In genomic region chr7:128359939-128360338, GRCh38 we compare ENCODE assay signal across 21 cellular contexts. TPM values are rescaled to one million over a fixed set of nuclear protein-coding genes. Genes with fewer than 3 reads are reported as not detected.
DNase-seq lines count a peak whose midpoint lies in the region; ATAC-seq, FAIRE-seq and TF ChIP-seq lines count a peak whose summit lies in the region.
"Had no signal": no experiment of that assay in that cellular context is flagged by ENCODE, and none has a peak within 500 bp of the region (broad histone marks: within the 10 kb centered on the region; RNA-seq: fewer than 3 reads in every experiment).

No MANE protein-coding gene starts in this region.

- H3K9me3 ChIP-seq in SK-N-SH, result no peaks in the 10 kb centered on the region
- no peaks in the 10 kb centered on the region for H3K9me3 ChIP-seq in adipocyte (ENCODE audit: control insufficient read depth, low read length)
- H3K9me3 ChIP-seq in naive thymus-derived CD4-positive, alpha-beta T cell (ENCODE audit: control insufficient read depth in 2 of 3, low read length in 3 of 3), result no peaks in the 10 kb centered on the region
- H3K9me3 ChIP-seq in gastroesophageal sphincter, result no peaks in the 10 kb centered on the region
- H3K9me3 ChIP-seq in kidney (ENCODE audit: control insufficient read depth in 1 of 2, low read length in 2 of 2), result no peaks in the 10 kb centered on the region
- H3K9me3 ChIP-seq: tibial nerve had no signal

- H3K79me2 ChIP-seq in SK-N-SH (ENCODE audit: insufficient read depth), result no peaks in the 10 kb centered on the region

- no peak for FAIRE-seq in kidney (lab: Jason Lieb, UNC)
- FAIRE-seq: H54 had no signal

- H3K4me2 ChIP-seq in SK-N-SH, result no peak overlapping the region

- CTCF ChIA-PET in SK-N-SH (lab: Yijun Ruan, JAX), result interaction anchor here (1.1 to 20.2 kb wide), 5 partner anchors 13 to 157 kb away, joined by 3 to 493 read pairs (median 21); partner anchors contain the start of gene RBM28
- CTCF ChIA-PET in naive thymus-derived CD4-positive, alpha-beta T cell (lab: Charles Lee), result no interaction called here

- POLR2A ChIA-PET in SK-N-SH (lab: Yijun Ruan, JAX), result interaction anchor here (0.9 to 3.9 kb wide), 9 partner anchors 11 to 95 kb away, joined by 3 to 37 read pairs (median 4); partner anchors contain the start of gene RBM28
- POLR2A ChIA-PET in naive thymus-derived CD4-positive, alpha-beta T cell (lab: Charles Lee), result no interaction called here

- no peak for TF ChIP-seq POLR2A in gastroesophageal sphincter (IDR thresholded peaks at IDR 0.05)

- TF ChIP-seq CTCF in SK-N-SH (IDR thresholded peaks at IDR 0.05) (no peak), type B pancreatic cell (conservative IDR thresholded peaks at IDR 0.05) (no peak), gastroesophageal sphincter (IDR thresholded peaks at IDR 0.05) (no peak), kidney (IDR thresholded peaks at IDR 0.05; ENCODE audit: borderline replicate concordance, extremely low read depth, insufficient read depth) (no peak)

- H3K27ac Mint-ChIP-seq in naive thymus-derived CD4-positive, alpha-beta T cell, result no peak overlapping the region
- no peak overlapping the region for H3K27ac Mint-ChIP-seq in type B pancreatic cell

- H3K36me3 ChIP-seq in SK-N-SH (replicated peaks in 1 of 2; ENCODE audit: control insufficient read depth in 1 of 2, insufficient read depth in 2 of 2, low read length in 1 of 2) (no peaks in the 10 kb centered on the region), adipocyte (ENCODE audit: control insufficient read depth, insufficient read depth, low read length, severe bottlenecking) (no peaks in the 10 kb centered on the region), gastroesophageal sphincter (no peaks in the 10 kb centered on the region), kidney (ENCODE audit: control insufficient read depth in 1 of 2, insufficient read depth in 2 of 2, low read length in 2 of 2) (no peaks in the 10 kb centered on the region)
- no peaks in the 10 kb centered on the region for H3K36me3 ChIP-seq in naive thymus-derived CD4-positive, alpha-beta T cell (ENCODE audit: control insufficient read depth in 2 of 3, insufficient read depth in 3 of 3, low read length in 3 of 3)
- H3K36me3 ChIP-seq: tibial nerve had no signal

- H3K9me2 ChIP-seq in SK-N-SH, result no peaks in the 10 kb centered on the region

- WGBS in SK-N-SH (ENCODE audit: low lambda C conversion rate), result 86% methylated on average over 2 of the region's 4 CpGs
- 67 to 100% methylated on average over 1 to 3 of the region's 4 CpGs for WGBS in gastroesophageal sphincter (ENCODE audit: low coverage in 1 of 2), 2 donors

- DNase-seq in SK-N-SH (peak; percentile 29), adipocyte (ENCODE audit: low read depth) (no peak), type B pancreatic cell (ENCODE audit: extremely low spot score, unreplicated experiment) (no peak), kidney (no peak)
- DNase-seq in naive thymus-derived CD4-positive, alpha-beta T cell, result no peak
- DNase-seq: DMS 273 treated with DMSO at 0.1 percent for 48 hours; foreskin keratinocyte; GDM1; left colon; NCI-H1048; NCI-H1930; NK-92 treated with Interleukin-12 subunit alpha and Interleukin-12 subunit beta, amount 100 ng/mL, for 24 hours had no signal

- H3K27me3 ChIP-seq in SK-N-SH (ENCODE audit: insufficient read depth), result peaks cover 39% of the 10 kb centered on the region
- peaks cover 17% of the 10 kb centered on the region for H3K27me3 ChIP-seq in adipocyte (replicated peaks; ENCODE audit: control insufficient read depth, insufficient read depth, low read length)
- H3K27me3 ChIP-seq in naive thymus-derived CD4-positive, alpha-beta T cell (ENCODE audit: control insufficient read depth in 2 of 2, insufficient read depth in 2 of 2, low read length in 2 of 2), result no peaks in the 10 kb centered on the region
- H3K27me3 ChIP-seq in gastroesophageal sphincter, result peaks cover 50% of the 10 kb centered on the region

- peaks cover 20 to 74% (median 29%) of the 10 kb centered on the region in 5 donors for H3K27me3 Mint-ChIP-seq in naive thymus-derived CD4-positive, alpha-beta T cell
- peaks cover 59% of the 10 kb centered on the region for H3K27me3 Mint-ChIP-seq in type B pancreatic cell

- intact Hi-C loops in naive thymus-derived CD4-positive, alpha-beta T cell (cut with micrococcal nuclease), result loop anchor here in 1 of 2 donors (2.0 kb wide), 1 partner anchor 15 kb away; no protein-coding TSS in a partner anchor
- intact Hi-C loops in kidney (cut with DNase I), result no loop called here

- peaks cover 0 to 76% of the 10 kb centered on the region in 2 experiments; a peak in 2 of 4 replicates for H3K4me1 ChIP-seq in SK-N-SH (ENCODE audit: control insufficient read depth in 1 of 2, insufficient read depth in 2 of 2, low read depth in 1 of 2, low read length in 1 of 2)
- H3K4me1 ChIP-seq in adipocyte (ENCODE audit: control insufficient read depth, insufficient read depth, low read length), result peaks cover 30% of the 10 kb centered on the region
- H3K4me1 ChIP-seq in naive thymus-derived CD4-positive, alpha-beta T cell (ENCODE audit: control insufficient read depth in 2 of 2, insufficient read depth in 2 of 2, low read length in 2 of 2), result peaks cover 0 to 5% of the 10 kb centered on the region in 2 donors
- peaks cover 0 to 26% (median 13%) of the 10 kb centered on the region in 3 donors for H3K4me1 ChIP-seq in gastroesophageal sphincter
- peaks cover 0 to 6% of the 10 kb centered on the region in 2 donors for H3K4me1 ChIP-seq in kidney (ENCODE audit: control insufficient read depth in 1 of 2, insufficient read depth in 1 of 2, low read depth in 1 of 2, low read length in 2 of 2)
- H3K4me1 ChIP-seq: foreskin keratinocyte had no signal

- no peaks in the 10 kb centered on the region for H3K9me3 Mint-ChIP-seq in naive thymus-derived CD4-positive, alpha-beta T cell
- no peaks in the 10 kb centered on the region for H3K9me3 Mint-ChIP-seq in type B pancreatic cell
- H3K9me3 Mint-ChIP-seq: dendritic cell treated with granulocyte-macrophage colony-stimulating factor and Interleukin-4, amounts not matched to agents 40 ng/mL and 50 ng/mL, for 4 days had no signal

- peaks cover 11 to 27% (median 15%) of the 10 kb centered on the region in 7 donors for H3K4me1 Mint-ChIP-seq in naive thymus-derived CD4-positive, alpha-beta T cell
- H3K4me1 Mint-ChIP-seq in type B pancreatic cell (ENCODE audit: unreplicated experiment), result peaks cover 12% of the 10 kb centered on the region

- no peak for ATAC-seq in SK-N-SH treated with all-trans-retinoic acid at 6 μM for 48 hours
- no peak for ATAC-seq in naive thymus-derived CD4-positive, alpha-beta T cell
- ATAC-seq in gastroesophageal sphincter, result no peak
- no peak for ATAC-seq in GM18873 (IDR thresholded peaks at IDR 0.05; ENCODE audit: low FRiP score, unreplicated experiment)
- ATAC-seq: stimulated activated naive CD8-positive, alpha-beta T cell treated with anti-CD3 and anti-CD28 coated beads, Interleukin-15, Interleukin-2, amounts not matched to agents 100 U/mL and 50 U/mL, for 24 hours had no signal

- peaks cover 5% of the 10 kb centered on the region for H3F3A ChIP-seq in SK-N-SH (replicated peaks; ENCODE audit: insufficient read depth)

- H3K4me3 ChIP-seq in SK-N-SH (ENCODE audit: low read depth in 2 of 2, low read length in 1 of 2) (peak overlapping the region in 1 of 2 experiments; percentile 54; a peak in 2 of 4 replicates), adipocyte (ENCODE audit: low read length) (no peak overlapping the region), gastroesophageal sphincter (no peak overlapping the region), kidney (ENCODE audit: low read length in 2 of 2) (no peak overlapping the region)
- no peak overlapping the region for H3K4me3 ChIP-seq in naive thymus-derived CD4-positive, alpha-beta T cell (ENCODE audit: low read length)

- peak overlapping the region in 6 of 10 donors; percentile 6 to 96 (median 44) for H3K4me3 Mint-ChIP-seq in naive thymus-derived CD4-positive, alpha-beta T cell
- peak overlapping the region; percentile 88 for H3K4me3 Mint-ChIP-seq in type B pancreatic cell

- H3K36me3 Mint-ChIP-seq in naive thymus-derived CD4-positive, alpha-beta T cell, result no peaks in the 10 kb centered on the region
- no peaks in the 10 kb centered on the region for H3K36me3 Mint-ChIP-seq in type B pancreatic cell

- H2AFZ ChIP-seq in SK-N-SH (ENCODE audit: low read depth), result no peak overlapping the region

- no peaks in the 10 kb centered on the region for H4K20me1 ChIP-seq in SK-N-SH (ENCODE audit: insufficient read depth)

- TF ChIP-seq RAD21 in SK-N-SH (IDR thresholded peaks at IDR 0.05; ENCODE audit: low read length), result no peak

- TF ChIP-seq EP300 in SK-N-SH (IDR thresholded peaks at IDR 0.05; ENCODE audit: borderline replicate concordance in 1 of 2, low read depth in 1 of 2, low read length in 1 of 2) (no peak), gastroesophageal sphincter (IDR thresholded peaks at IDR 0.05) (no peak)

- H3K9ac ChIP-seq in SK-N-SH (no peak overlapping the region), adipocyte (ENCODE audit: low read length) (peak overlapping the region; percentile 30), kidney (ENCODE audit: low read length in 2 of 2) (no peak overlapping the region)

- peak overlapping the region in 1 of 2 experiments; percentile 100; a peak in 3 of 4 replicates for H3K27ac ChIP-seq in SK-N-SH (ENCODE audit: low read depth in 2 of 2, low read length in 1 of 2)
- no peak overlapping the region for H3K27ac ChIP-seq in naive thymus-derived CD4-positive, alpha-beta T cell (ENCODE audit: low read depth, low read length)
- peak overlapping the region in 1 of 4 donors; percentile 23 for H3K27ac ChIP-seq in gastroesophageal sphincter
- no peak overlapping the region for H3K27ac ChIP-seq in kidney (ENCODE audit: low read depth in 2 of 2, low read length in 2 of 2)
- H3K27ac ChIP-seq: 22Rv1, foreskin keratinocyte, skin epidermis, tibial nerve had no signal

RNA-seq across cellular contexts. Expression of gene PRRT4, which starts 1.6 kb away (rescaled TPM):
- 1.5 and 3.4 TPM in 2 replicates for polyA plus RNA-seq in SK-N-SH (2012; rRNA removed)
- 1.8 and 5.2 TPM in 2 replicates for polyA plus RNA-seq in SK-N-SH (2012; cell fraction: cytosol; rRNA removed)
- 8.1 and 19.1 TPM in 2 replicates for polyA plus RNA-seq in SK-N-SH (2012; cell fraction: nucleus; rRNA removed)
- 1 to 10 TPM in 1 of 5 experiments, under 1 TPM in 3, not detected in 1; 0.49 to 1.1 (median 0.58) TPM for total RNA-seq in naive thymus-derived CD4-positive, alpha-beta T cell
- under 1 TPM in 1 of 2 donors, not detected in 1; 0.27 TPM for polyA plus RNA-seq in naive thymus-derived CD4-positive, alpha-beta T cell
- total RNA-seq in type B pancreatic cell (ENCODE audit: low replicate concordance), result 7.0 and 7.7 TPM in 2 replicates
- 1 to 10 TPM in 1 of 4 donors, under 1 TPM in 3; 0.40 to 1.2 (median 0.82) TPM for total RNA-seq in gastroesophageal sphincter
- not detected for total RNA-seq in kidney
- not detected for polyA plus RNA-seq in kidney (ENCODE audit: insufficient read depth, low read depth, low replicate concordance)

RNA-seq across cellular contexts. Expression of gene RBM28, which starts 16.2 kb away (rescaled TPM):
- polyA plus RNA-seq in SK-N-SH (2012; rRNA removed), result 29.1 and 33.0 TPM in 2 replicates
- polyA plus RNA-seq in SK-N-SH (2012; cell fraction: cytosol; rRNA removed), result 23.7 and 24.9 TPM in 2 replicates
- 72.3 and 94.0 TPM in 2 replicates for polyA plus RNA-seq in SK-N-SH (2012; cell fraction: nucleus; rRNA removed)
- total RNA-seq in naive thymus-derived CD4-positive, alpha-beta T cell, result 10 to 100 TPM; 30.1 to 51.0 (median 43.5) TPM
- 1 to 10 TPM; 9.0 to 9.4 TPM for polyA plus RNA-seq in naive thymus-derived CD4-positive, alpha-beta T cell
- total RNA-seq in type B pancreatic cell (ENCODE audit: low replicate concordance), result 49.0 and 59.7 TPM in 2 replicates
- total RNA-seq in gastroesophageal sphincter, result 10 to 100 TPM; 12.7 to 27.1 (median 19.5) TPM
- 35.2 TPM for total RNA-seq in kidney
- polyA plus RNA-seq in kidney (ENCODE audit: insufficient read depth, low read depth, low replicate concordance), result 11.5 TPM

RNA-seq across cellular contexts. Expression of gene IMPDH1, which starts 49.8 kb away (rescaled TPM):
- polyA plus RNA-seq in SK-N-SH (2012; rRNA removed), result 80.4 and 82.0 TPM in 2 replicates
- polyA plus RNA-seq in SK-N-SH (2012; cell fraction: cytosol; rRNA removed), result 32.4 and 59.8 TPM in 2 replicates
- polyA plus RNA-seq in SK-N-SH (2012; cell fraction: nucleus; rRNA removed), result 120 and 129 TPM in 2 replicates
- 10 to 100 TPM; 36.5 to 92.0 (median 44.4) TPM for total RNA-seq in naive thymus-derived CD4-positive, alpha-beta T cell
- 10 to 100 TPM; 33.7 to 48.1 TPM for polyA plus RNA-seq in naive thymus-derived CD4-positive, alpha-beta T cell
- total RNA-seq in type B pancreatic cell (ENCODE audit: low replicate concordance), result 34.4 and 42.2 TPM in 2 replicates
- 10 to 100 TPM; 36.9 to 87.1 (median 43.3) TPM for total RNA-seq in gastroesophageal sphincter
- total RNA-seq in kidney, result 40.3 TPM
- 20.9 TPM for polyA plus RNA-seq in kidney (ENCODE audit: insufficient read depth, low read depth, low replicate concordance)
